In the genomic region with DNA sequence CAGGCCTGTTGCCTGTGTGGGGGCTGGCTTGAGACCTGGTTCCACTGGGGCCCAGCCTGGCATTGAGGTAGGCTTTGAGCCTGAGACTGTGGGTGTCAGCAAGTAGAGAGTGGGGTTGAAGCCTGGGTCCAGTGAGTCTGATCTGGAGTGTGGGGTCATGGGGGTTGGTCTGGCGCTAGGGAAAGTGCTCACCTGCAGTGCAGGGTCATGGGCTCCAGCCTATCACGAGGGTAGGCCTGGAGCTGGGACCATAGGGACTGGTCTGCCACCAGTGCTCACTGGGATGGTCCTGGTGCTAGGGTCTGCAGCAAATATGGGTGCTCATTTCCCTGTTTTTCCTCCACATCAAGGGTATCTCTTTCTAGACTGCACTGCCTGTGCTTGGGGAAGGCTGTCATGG, we compare ENCODE assay signal across 28 cellular contexts.
"Had no signal": no experiment of that assay in that cellular context is flagged by ENCODE, and none has a peak within 500 bp of the region (broad histone marks: within the 10 kb centered on the region; RNA-seq: fewer than 3 reads in every experiment).

No MANE protein-coding gene starts in this region.

- H3K4me2 ChIP-seq: neural progenitor cell had no signal

- H3K9me3 ChIP-seq: testis, vagina had no signal

- ATAC-seq: naive thymus-derived CD4-positive, alpha-beta T cell; psoas muscle; stimulated activated effector memory CD8-positive, alpha-beta T cell treated with anti-CD3 and anti-CD28 coated beads, Interleukin-12 subunit alpha, Interleukin-12 subunit beta, amount 100 ng/mL, for 72 hours; stimulated activated naive B cell treated with anti-CD40 and anti-IgM and Interleukin-4, amounts not matched to agents 10 μg/mL and 1 μg/mL and 100 μg/mL, for 72 hours had no signal

- H3K27me3 Mint-ChIP-seq: progenitor cell of endocrine pancreas, type B pancreatic cell had no signal

- H3K36me3 Mint-ChIP-seq: neural progenitor cell; stimulated activated effector memory CD8-positive, alpha-beta T cell treated with anti-CD3 and anti-CD28 coated beads, Interleukin-12 subunit alpha, Interleukin-12 subunit beta, amount 100 ng/mL, for 72 hours; type B pancreatic cell had no signal

- H3K27ac ChIP-seq: neural progenitor cell, ovary, parathyroid adenoma, psoas muscle, right lobe of liver, sigmoid colon, stomach, testis, tibial artery, transverse colon, vagina had no signal

- H3K27ac Mint-ChIP-seq: naive thymus-derived CD4-positive, alpha-beta T cell; nephron; neural progenitor cell; progenitor cell of endocrine pancreas; stimulated activated effector memory CD8-positive, alpha-beta T cell treated with anti-CD3 and anti-CD28 coated beads, Interleukin-12 subunit alpha, Interleukin-12 subunit beta, amount 100 ng/mL, for 72 hours; stimulated activated naive B cell treated with anti-CD40 and anti-IgM and Interleukin-4, amounts not matched to agents 10 μg/mL and 1 μg/mL and 100 μg/mL, for 72 hours; stimulated activated naive CD8-positive, alpha-beta T cell treated with anti-CD3 and anti-CD28 coated beads, Interleukin-15, Interleukin-2, amounts not matched to agents 100 ng/mL and 50 ng/mL, for 24 hours had no signal

- H2AFZ ChIP-seq: neural progenitor cell, parathyroid adenoma had no signal

- H3K9ac ChIP-seq: neural progenitor cell, parathyroid adenoma had no signal

- H3K79me2 ChIP-seq: parathyroid adenoma had no signal

- FAIRE-seq: small intestine, urothelium cell line had no signal

- H3K4me3 Mint-ChIP-seq: naive thymus-derived CD4-positive, alpha-beta T cell; nephron; neural progenitor cell; stimulated activated effector memory CD8-positive, alpha-beta T cell treated with anti-CD3 and anti-CD28 coated beads, Interleukin-12 subunit alpha, Interleukin-12 subunit beta, amount 100 ng/mL, for 72 hours; stimulated activated naive B cell treated with anti-CD40 and anti-IgM and Interleukin-4, amounts not matched to agents 10 μg/mL and 1 μg/mL and 100 μg/mL, for 72 hours; stimulated activated naive CD8-positive, alpha-beta T cell treated with anti-CD3 and anti-CD28 coated beads, Interleukin-15, Interleukin-2, amounts not matched to agents 100 ng/mL and 50 ng/mL, for 24 hours; type B pancreatic cell had no signal

- H3K36me3 ChIP-seq: neural progenitor cell, ovary, right lobe of liver, sigmoid colon, stomach, tibial artery, transverse colon, vagina had no signal

- DNase-seq: naive thymus-derived CD4-positive, alpha-beta T cell; occipital lobe; ovary; posterior cingulate gyrus; psoas muscle; right cardiac atrium; right lobe of liver; sigmoid colon; small intestine; stimulated activated CD4-positive, alpha-beta T cell treated with anti-CD3 and anti-CD28 coated beads, Interleukin-15, amount 100 ng/mL, for 24 hours; stimulated activated CD4-positive, alpha-beta T cell treated with anti-CD3 and anti-CD28 coated beads, Interleukin-2, amount 100 ng/mL, for 24 hours; stimulated activated CD4-positive, alpha-beta T cell treated with anti-CD3 and anti-CD28 coated beads, Interleukin-2, amount 100 ng/mL, for 48 hours; stimulated activated CD4-positive, alpha-beta T cell treated with anti-CD3 and anti-CD28 coated beads, Interleukin-4, amount 100 ng/mL, for 24 hours; stimulated activated naive B cell treated with anti-CD40 and anti-IgM and Interleukin-4, amounts not matched to agents 10 μg/mL and 1 μg/mL and 100 μg/mL, for 72 hours; stimulated activated naive CD4-positive, alpha-beta T cell treated with Interleukin-2 at 50 U/mL for 16 hours; stomach; testis; tibial artery; transverse colon had no signal

- H3K4me3 ChIP-seq: neural progenitor cell, ovary, psoas muscle, right lobe of liver, sigmoid colon, stomach, testis, tibial artery, transverse colon, vagina had no signal

- H3K4me1 ChIP-seq: neural progenitor cell, parathyroid adenoma, psoas muscle, right lobe of liver, sigmoid colon, testis, transverse colon, vagina had no signal

- H3K27me3 ChIP-seq: neural progenitor cell, ovary, right lobe of liver, sigmoid colon, stomach, testis, tibial artery, transverse colon, vagina had no signal

- H3K4me1 Mint-ChIP-seq: neural progenitor cell; stimulated activated effector memory CD8-positive, alpha-beta T cell treated with anti-CD3 and anti-CD28 coated beads, Interleukin-12 subunit alpha, Interleukin-12 subunit beta, amount 100 ng/mL, for 72 hours; stimulated activated naive B cell treated with anti-CD40 and anti-IgM and Interleukin-4, amounts not matched to agents 10 μg/mL and 1 μg/mL and 100 μg/mL, for 72 hours had no signal
